22 cellular contexts compared by ENCODE assay signal in genomic region chr1:204769997-204770396, GRCh38.
"Had no signal": no experiment of that assay in that cellular context is flagged by ENCODE, and none has a peak within 500 bp of the region (broad histone marks: within the 10 kb centered on the region; RNA-seq: fewer than 3 reads in every experiment).

No MANE protein-coding gene starts in this region.

- H3K9me3 ChIP-seq: SK-N-SH had no signal

- H3K4me1 Mint-ChIP-seq: IgD-negative memory B cell, T-cell had no signal

- H3K9ac ChIP-seq: KMS-11, SK-N-SH had no signal

- H3K4me2 ChIP-seq: KMS-11, SK-N-SH had no signal

- DNase-seq: Kasumi-1, NCI-H1092, NCI-H1436, NCI-H187, NCI-H2029, NCI-H2081 treated with DMSO at 0.1 percent for 48 hours, NCI-H2171, NCI-H226, NCI-H446, NCI-H510A, NCI-H524 treated with DMSO at 0.1 percent for 48 hours, NCI-H69, NCI-H774, SHP77, SK-N-SH, SW 1271, T-cell had no signal

- H3K27ac ChIP-seq: HL-60, KMS-11 had no signal

- H3K4me3 ChIP-seq: K562 had no signal

- H3K9me3 Mint-ChIP-seq: IgD-negative memory B cell, T-cell had no signal

- H3K27ac Mint-ChIP-seq: IgD-negative memory B cell, T-cell had no signal

- H3K9me2 ChIP-seq: SK-N-SH had no signal

- ATAC-seq: K562, Panc1, T-cell had no signal

- H3K4me3 Mint-ChIP-seq: IgD-negative memory B cell, T-cell had no signal

- H3K36me3 Mint-ChIP-seq: T-cell had no signal
